ENCODE assay signal across 24 cellular contexts in the genomic region with DNA sequence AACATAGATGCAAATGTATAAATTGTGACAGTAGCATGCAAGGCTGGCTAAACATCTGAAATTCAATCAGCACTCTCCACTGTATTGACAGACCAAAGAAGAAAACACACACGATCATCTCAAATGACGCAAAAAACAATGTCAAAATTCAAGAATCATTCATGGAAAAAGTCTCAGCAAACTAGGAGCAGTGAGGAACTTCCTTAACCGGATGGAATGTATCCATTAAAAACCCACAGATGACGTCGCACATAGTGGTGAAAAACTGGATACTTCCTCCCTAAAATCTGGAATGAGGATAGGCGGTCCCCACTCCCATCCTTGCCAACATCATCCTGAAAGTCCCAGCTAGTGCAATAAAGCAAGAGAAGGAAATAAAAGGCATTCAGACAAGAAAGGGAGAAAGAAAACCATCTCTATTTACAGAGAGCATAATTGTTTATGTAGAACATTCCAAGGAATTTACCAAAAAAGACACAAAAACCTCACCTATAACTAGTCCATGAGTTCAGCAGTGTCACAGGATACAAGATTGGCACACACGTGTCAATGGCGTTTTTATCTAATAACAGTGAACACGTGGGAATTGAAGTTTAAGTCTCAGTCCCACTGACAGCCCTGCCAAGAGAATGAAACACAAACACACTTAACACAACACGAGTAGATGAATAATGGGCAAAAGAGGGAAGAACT.
"Had no signal": no experiment of that assay in that cellular context is flagged by ENCODE, and none has a peak within 500 bp of the region (broad histone marks: within the 10 kb centered on the region; RNA-seq: fewer than 3 reads in every experiment).

No MANE protein-coding gene starts in this region.

- ATAC-seq: foreskin keratinocyte, gastroesophageal sphincter, heart right ventricle, left cardiac atrium, left lung, left ventricle myocardium superior, lower lobe of right lung, mucosa of descending colon had no signal

- FAIRE-seq: endometrium, frontal cortex, islet of Langerhans, keratinocyte had no signal

- H3K4me1 Mint-ChIP-seq: mesothelial cell of epicardium had no signal

- H3K4me3 ChIP-seq: colonic mucosa, esophagus muscularis mucosa, gastroesophageal sphincter, heart right ventricle, left lung, lower lobe of right lung, mucosa of descending colon had no signal

- DNase-seq: colonic mucosa; cortex of kidney; effector CD8-positive, alpha-beta T cell; effector memory CD8-positive, alpha-beta T cell; foreskin keratinocyte; glutamatergic neuron; heart right ventricle; hippocampal formation; left cardiac atrium; left lung; left ventricle myocardium superior; lower lobe of right lung; mesenchymal stem cell; mucosa of descending colon; naive B cell had no signal

- H3K36me3 ChIP-seq: colonic mucosa, esophagus muscularis mucosa, gastroesophageal sphincter, heart right ventricle, left lung, lower lobe of right lung had no signal

- H3K9me3 ChIP-seq: colonic mucosa, esophagus muscularis mucosa, gastroesophageal sphincter, heart right ventricle, left lung, lower lobe of right lung, mucosa of descending colon had no signal

- H3K4me3 Mint-ChIP-seq: dendritic cell treated with granulocyte-macrophage colony-stimulating factor and Interleukin-4, amounts not matched to agents 40 ng/mL and 50 ng/mL, for 4 days; effector memory CD8-positive, alpha-beta T cell; endodermal cell; mesothelial cell of epicardium; naive B cell had no signal

- H3K27ac Mint-ChIP-seq: dendritic cell treated with granulocyte-macrophage colony-stimulating factor and Interleukin-4, amounts not matched to agents 40 ng/mL and 50 ng/mL, for 4 days; effector memory CD8-positive, alpha-beta T cell; endodermal cell; mesothelial cell of epicardium; naive B cell had no signal

- H3K4me1 ChIP-seq: colonic mucosa, esophagus muscularis mucosa, foreskin keratinocyte, gastroesophageal sphincter, heart right ventricle, left lung, lower lobe of right lung had no signal

- H3K27ac ChIP-seq: colonic mucosa, esophagus muscularis mucosa, foreskin keratinocyte, gastroesophageal sphincter, heart right ventricle, left lung, lower lobe of right lung had no signal

- H3K9me3 Mint-ChIP-seq: dendritic cell treated with granulocyte-macrophage colony-stimulating factor and Interleukin-4, amounts not matched to agents 40 ng/mL and 50 ng/mL, for 4 days; effector memory CD8-positive, alpha-beta T cell; endodermal cell; mesothelial cell of epicardium had no signal

- H3K27me3 ChIP-seq: colonic mucosa had no signal

- H3K36me3 Mint-ChIP-seq: mesothelial cell of epicardium, naive B cell had no signal
